In the genomic region with DNA sequence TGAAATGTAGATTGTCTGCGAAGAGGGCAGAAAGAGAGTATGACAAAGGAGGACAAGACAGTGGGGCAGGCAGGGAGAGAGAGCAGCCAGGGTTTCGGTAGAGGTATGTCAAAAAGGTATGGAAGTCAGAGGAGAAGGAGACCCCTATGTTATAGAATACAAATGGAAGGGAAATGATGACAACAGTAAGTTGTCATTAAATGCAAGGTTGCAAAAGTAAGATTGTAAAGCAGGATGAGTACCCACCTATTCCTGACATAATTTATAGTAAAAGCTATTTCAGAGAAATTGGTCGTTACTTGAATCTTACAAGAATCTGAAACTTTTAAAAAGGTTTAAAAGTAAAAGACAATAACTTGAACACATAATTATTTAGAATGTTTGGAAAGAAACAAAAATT, we compare ENCODE assay signal across 28 cellular contexts.
"Had no signal": no experiment of that assay in that cellular context is flagged by ENCODE, and none has a peak within 500 bp of the region (broad histone marks: within the 10 kb centered on the region; RNA-seq: fewer than 3 reads in every experiment).

No MANE protein-coding gene starts in this region.

- H3K9me3 ChIP-seq: left ventricle myocardium inferior, neutrophil, psoas muscle, suprapubic skin, thoracic aorta, tibial artery, upper lobe of right lung had no signal

- H3K4me1 ChIP-seq: left ventricle myocardium inferior, neural progenitor cell, parathyroid adenoma, psoas muscle, suprapubic skin, tibial artery, upper lobe of right lung had no signal

- H3K27me3 Mint-ChIP-seq: naive B cell; stimulated activated naive B cell treated with anti-CD40 and anti-IgM and Interleukin-4, amounts not matched to agents 10 μg/mL and 1 μg/mL and 100 μg/mL, for 72 hours had no signal

- H2AFZ ChIP-seq: neural progenitor cell, parathyroid adenoma had no signal

- H3K9me3 Mint-ChIP-seq: mesothelial cell of epicardium, nephron progenitor cell, neural progenitor cell had no signal

- H3K27ac ChIP-seq: left ventricle myocardium inferior, neural progenitor cell, neutrophil, parathyroid adenoma, psoas muscle, skin epidermis, suprapubic skin, thoracic aorta, tibial artery, upper lobe of right lung had no signal

- H3K36me3 Mint-ChIP-seq: mesothelial cell of epicardium; naive B cell; natural killer cell; neural progenitor cell; stimulated activated naive B cell treated with anti-CD40 and anti-IgM and Interleukin-4, amounts not matched to agents 10 μg/mL and 1 μg/mL and 100 μg/mL, for 72 hours had no signal

- H3K36me3 ChIP-seq: left ventricle myocardium inferior, neural progenitor cell, neutrophil, suprapubic skin, thoracic aorta, tibial artery, upper lobe of right lung had no signal

- DNase-seq: hippocampal formation; left ventricle myocardium inferior; mesendoderm; naive B cell; natural killer cell; nephron progenitor cell; occipital lobe; psoas muscle; stimulated activated CD4-positive, alpha-beta T cell treated with anti-CD3 and anti-CD28 coated beads, Interleukin-12 subunit alpha, Interleukin-12 subunit beta, amount 100 ng/mL, for 4 hours; stimulated activated CD4-positive, alpha-beta T cell treated with anti-CD3 and anti-CD28 coated beads, Interleukin-15, amount 100 ng/mL, for 24 hours; stimulated activated CD4-positive, alpha-beta T cell treated with anti-CD3 and anti-CD28 coated beads, Interleukin-2, amount 100 ng/mL, for 24 hours; stimulated activated CD4-positive, alpha-beta T cell treated with anti-CD3 and anti-CD28 coated beads, Interleukin-4, amount 100 ng/mL, for 1 hour; stimulated activated naive B cell treated with anti-CD40 and anti-IgM and Interleukin-4, amounts not matched to agents 10 μg/mL and 1 μg/mL and 100 μg/mL, for 72 hours; stimulated activated naive CD8-positive, alpha-beta T cell treated with anti-CD3 and anti-CD28 coated beads, Interleukin-15, Interleukin-2, amounts not matched to agents 100 U/mL and 50 U/mL, for 24 hours; tibial artery; trophoblast cell; upper lobe of right lung had no signal

- H3K4me1 Mint-ChIP-seq: mesothelial cell of epicardium; naive B cell; natural killer cell; neural progenitor cell; stimulated activated naive B cell treated with anti-CD40 and anti-IgM and Interleukin-4, amounts not matched to agents 10 μg/mL and 1 μg/mL and 100 μg/mL, for 72 hours had no signal

- H3K27ac Mint-ChIP-seq: mesothelial cell of epicardium; naive B cell; natural killer cell; nephron progenitor cell; neural progenitor cell; stimulated activated naive B cell treated with anti-CD40 and anti-IgM and Interleukin-4, amounts not matched to agents 10 μg/mL and 1 μg/mL and 100 μg/mL, for 72 hours had no signal

- H3K4me3 ChIP-seq: left ventricle myocardium inferior, lung, neural progenitor cell, psoas muscle, skin epidermis, suprapubic skin, thoracic aorta, tibial artery, upper lobe of right lung had no signal

- H3K79me2 ChIP-seq: parathyroid adenoma had no signal

- FAIRE-seq: islet of Langerhans, urothelium cell line had no signal

- H3K4me3 Mint-ChIP-seq: mesothelial cell of epicardium; naive B cell; natural killer cell; nephron progenitor cell; neural progenitor cell; stimulated activated naive B cell treated with anti-CD40 and anti-IgM and Interleukin-4, amounts not matched to agents 10 μg/mL and 1 μg/mL and 100 μg/mL, for 72 hours had no signal

- H3K4me2 ChIP-seq: neural progenitor cell had no signal

- H3K27me3 ChIP-seq: neural progenitor cell, neutrophil, suprapubic skin, tibial artery, upper lobe of right lung had no signal

- H3K9ac ChIP-seq: neural progenitor cell, parathyroid adenoma had no signal

- ATAC-seq: natural killer cell; psoas muscle; sciatic nerve; stimulated activated naive B cell treated with anti-CD40 and anti-IgM and Interleukin-4, amounts not matched to agents 10 μg/mL and 1 μg/mL and 100 μg/mL, for 72 hours; stimulated activated naive CD8-positive, alpha-beta T cell treated with anti-CD3 and anti-CD28 coated beads, Interleukin-15, Interleukin-2, amounts not matched to agents 100 U/mL and 50 U/mL, for 24 hours; upper lobe of right lung had no signal
